Comparison of ENCODE assay signal across 11 cellular contexts in the genomic region with DNA sequence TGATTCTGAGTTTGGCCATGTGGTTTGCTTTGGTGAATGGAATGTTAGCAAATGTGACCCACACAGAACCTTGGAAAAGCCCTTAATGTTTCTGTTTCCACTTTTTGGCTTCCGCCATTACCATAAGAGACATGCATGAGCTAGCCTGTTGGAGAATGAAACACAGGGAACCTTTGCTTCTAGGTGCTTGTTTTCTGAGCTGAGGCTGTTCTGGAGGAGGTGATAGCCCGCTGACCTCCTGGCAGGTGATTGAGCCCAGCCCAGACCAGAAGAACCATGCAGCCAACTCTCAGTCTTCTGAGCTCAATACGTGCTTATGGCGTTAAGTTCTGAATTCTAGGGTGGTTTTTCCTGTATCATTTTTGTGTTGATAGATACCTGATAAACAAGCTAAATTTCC.
A peak's percentile ranks its signal among the peaks of the same experiment; 100 is the strongest.
DNase-seq lines count a peak whose midpoint lies in the region; ATAC-seq and TF ChIP-seq lines count a peak whose summit lies in the region.
"Had no signal": no experiment of that assay in that cellular context is flagged by ENCODE, and none has a peak within 500 bp of the region (broad histone marks: within the 10 kb centered on the region; RNA-seq: fewer than 3 reads in every experiment).

No MANE protein-coding gene starts in this region.

- WGBS in hepatocyte (ENCODE audit: low lambda C conversion rate, missing lambda C conversion rate), result 97% methylated on average over 4 of the region's 4 CpGs

- peak; percentile 37 for DNase-seq in activated CD8-positive, alpha-beta memory T cell treated with anti-CD3 and anti-CD28 coated beads, Interleukin-2, amount 10 ng/mL, durations not matched to agents 7 days and 5 days
- DNase-seq in activated CD8-positive, alpha-beta memory T cell treated with anti-CD3 and anti-CD28 coated beads for 24 hours, result no peak
- no peak for DNase-seq in activated CD8-positive, alpha-beta T cell treated with anti-CD3 and anti-CD28 coated beads, Interleukin-2, amount 10 ng/mL, durations not matched to agents 7 days and 5 days
- no peak for DNase-seq in hepatocyte (ENCODE audit: low spot score)
- no peak for DNase-seq in stimulated activated CD4-positive, alpha-beta T cell treated with anti-CD3 and anti-CD28 coated beads, Interleukin-4, amount 100 ng/mL, for 4 hours
- DNase-seq: glutamatergic neuron, NCI-H2081 treated with DMSO at 0.1 percent for 48 hours, T1000 had no signal

- H3K4me3 ChIP-seq in hepatocyte (no peak overlapping the region), subcutaneous abdominal adipose tissue (ENCODE audit: low read depth in 1 of 5, low read length in 5 of 5) (no peak overlapping the region)

- no peaks in the 10 kb centered on the region for H3K79me2 ChIP-seq in hepatocyte

- peaks cover 17% of the 10 kb centered on the region for H3K4me1 ChIP-seq in hepatocyte (ENCODE audit: insufficient read depth)
- H3K4me1 ChIP-seq in subcutaneous abdominal adipose tissue (ENCODE audit: control insufficient read depth in 5 of 5, insufficient read depth in 5 of 5, low read length in 5 of 5), result peaks cover 2 to 35% (median 19%) of the 10 kb centered on the region in 5 donors

- H3K27ac Mint-ChIP-seq in activated CD8-positive, alpha-beta memory T cell treated with anti-CD3 and anti-CD28 coated beads, Interleukin-2, amount 10 ng/mL, durations not matched to agents 7 days and 5 days, result peak overlapping the region; percentile 99
- H3K27ac Mint-ChIP-seq in activated CD8-positive, alpha-beta T cell treated with anti-CD3 and anti-CD28 coated beads, Interleukin-2, amount 10 ng/mL, durations not matched to agents 7 days and 5 days, result peak overlapping the region; percentile 95

- H3K4me1 Mint-ChIP-seq in activated CD8-positive, alpha-beta memory T cell treated with anti-CD3 and anti-CD28 coated beads, Interleukin-2, amount 10 ng/mL, durations not matched to agents 7 days and 5 days, result peaks cover 62% of the 10 kb centered on the region
- H3K4me1 Mint-ChIP-seq in activated CD8-positive, alpha-beta T cell treated with anti-CD3 and anti-CD28 coated beads, Interleukin-2, amount 10 ng/mL, durations not matched to agents 7 days and 5 days (ENCODE audit: low read depth), result peaks cover 66% of the 10 kb centered on the region

- no peak overlapping the region for H3K9ac ChIP-seq in subcutaneous abdominal adipose tissue (ENCODE audit: low read length in 5 of 5)

- H3K36me3 ChIP-seq in hepatocyte (replicated peaks; ENCODE audit: insufficient read depth, low read depth), result no peaks in the 10 kb centered on the region
- no peaks in the 10 kb centered on the region for H3K36me3 ChIP-seq in subcutaneous abdominal adipose tissue (ENCODE audit: control insufficient read depth in 5 of 5, insufficient read depth in 5 of 5, low read length in 5 of 5)

- peak overlapping the region; percentile 11 for H3K4me3 Mint-ChIP-seq in activated CD8-positive, alpha-beta memory T cell treated with anti-CD3 and anti-CD28 coated beads, Interleukin-2, amount 10 ng/mL, durations not matched to agents 7 days and 5 days
- peak overlapping the region; percentile 59 for H3K4me3 Mint-ChIP-seq in activated CD8-positive, alpha-beta T cell treated with anti-CD3 and anti-CD28 coated beads, Interleukin-2, amount 10 ng/mL, durations not matched to agents 7 days and 5 days

- POLR2A ChIA-PET in activated CD8-positive, alpha-beta T cell treated with anti-CD3 and anti-CD28 coated beads, Interleukin-2, amount 10 ng/mL, durations not matched to agents 7 days and 5 days (lab: Charles Lee), result interaction anchor here (0.7 to 3.1 kb wide), 2 partner anchors 18 to 143 kb away, joined by 3 to 31 read pairs; no protein-coding TSS in a partner anchor

- no peak overlapping the region for H2AFZ ChIP-seq in hepatocyte

- H3K27me3 ChIP-seq in hepatocyte, result no peaks in the 10 kb centered on the region
- H3K27me3 ChIP-seq in subcutaneous abdominal adipose tissue (ENCODE audit: control insufficient read depth in 5 of 5, insufficient read depth in 4 of 5, low read length in 5 of 5), result no peaks in the 10 kb centered on the region

- H3K9me2 ChIP-seq in hepatocyte (replicated peaks; ENCODE audit: insufficient read depth), result no peaks in the 10 kb centered on the region

- H3K36me3 Mint-ChIP-seq in activated CD8-positive, alpha-beta memory T cell treated with anti-CD3 and anti-CD28 coated beads, Interleukin-2, amount 10 ng/mL, durations not matched to agents 7 days and 5 days, result peaks cover 5% of the 10 kb centered on the region
- H3K36me3 Mint-ChIP-seq in activated CD8-positive, alpha-beta T cell treated with anti-CD3 and anti-CD28 coated beads, Interleukin-2, amount 10 ng/mL, durations not matched to agents 7 days and 5 days (ENCODE audit: low read depth), result peaks cover 5% of the 10 kb centered on the region

- H3K9me3 ChIP-seq in hepatocyte (ENCODE audit: low read depth) (no peaks in the 10 kb centered on the region), subcutaneous abdominal adipose tissue (ENCODE audit: control insufficient read depth in 5 of 5, low read length in 5 of 5) (no peaks in the 10 kb centered on the region)

- H3K4me2 ChIP-seq in hepatocyte, result no peak overlapping the region

- H3K27ac ChIP-seq in hepatocyte (peak overlapping the region; percentile 81), subcutaneous abdominal adipose tissue (ENCODE audit: low read depth, low read length) (peak overlapping the region; percentile 18)

- no peaks in the 10 kb centered on the region for H3K9me3 Mint-ChIP-seq in activated CD8-positive, alpha-beta memory T cell treated with anti-CD3 and anti-CD28 coated beads, Interleukin-2, amount 10 ng/mL, durations not matched to agents 7 days and 5 days (ENCODE audit: low read depth)
- H3K9me3 Mint-ChIP-seq in activated CD8-positive, alpha-beta T cell treated with anti-CD3 and anti-CD28 coated beads, Interleukin-2, amount 10 ng/mL, durations not matched to agents 7 days and 5 days (ENCODE audit: insufficient read depth), result no peaks in the 10 kb centered on the region

- CTCF ChIA-PET in activated CD8-positive, alpha-beta memory T cell treated with anti-CD3 and anti-CD28 coated beads, Interleukin-2, amount 10 ng/mL, durations not matched to agents 7 days and 5 days (lab: Charles Lee), result interaction anchor here (0.9 to 1.5 kb wide), 6 partner anchors 11 to 145 kb away, joined by 3 to 6 read pairs (median 4); no protein-coding TSS in a partner anchor
- CTCF ChIA-PET in activated CD8-positive, alpha-beta T cell treated with anti-CD3 and anti-CD28 coated beads, Interleukin-2, amount 10 ng/mL, durations not matched to agents 7 days and 5 days (lab: Charles Lee), result interaction anchor here (0.8 to 6.7 kb wide), 8 partner anchors 13 to 205 kb away, joined by 3 to 64 read pairs (median 3); a partner anchor contains a TSS

- H3K27me3 Mint-ChIP-seq in activated CD8-positive, alpha-beta memory T cell treated with anti-CD3 and anti-CD28 coated beads, Interleukin-2, amount 10 ng/mL, durations not matched to agents 7 days and 5 days, result no peaks in the 10 kb centered on the region
- H3K27me3 Mint-ChIP-seq in activated CD8-positive, alpha-beta T cell treated with anti-CD3 and anti-CD28 coated beads, Interleukin-2, amount 10 ng/mL, durations not matched to agents 7 days and 5 days (ENCODE audit: low read depth), result no peaks in the 10 kb centered on the region

- no peak for TF ChIP-seq CTCF in hepatocyte (IDR thresholded peaks at IDR 0.05; ENCODE audit: poor library complexity)

- no peaks in the 10 kb centered on the region for H4K20me1 ChIP-seq in hepatocyte (ENCODE audit: insufficient read depth, poor library complexity, severe bottlenecking)

- ATAC-seq in activated CD8-positive, alpha-beta memory T cell treated with anti-CD3 and anti-CD28 coated beads, Interleukin-2, amount 10 ng/mL, durations not matched to agents 7 days and 5 days, result no peak
- ATAC-seq in activated CD8-positive, alpha-beta T cell treated with anti-CD3 and anti-CD28 coated beads, Interleukin-2, amount 10 ng/mL, durations not matched to agents 7 days and 5 days, result no peak
- ATAC-seq in GM21367 (IDR thresholded peaks at IDR 0.05; ENCODE audit: unreplicated experiment), result no peak
- ATAC-seq in GM19023 (IDR thresholded peaks at IDR 0.05; ENCODE audit: unreplicated experiment), result no peak
